Comparison of ENCODE assay signal across 8 cellular contexts in genomic region chr4:82284475-82284857, GRCh38.
DNase-seq lines count a peak whose midpoint lies in the region; ATAC-seq and TF ChIP-seq lines count a peak whose summit lies in the region.

No MANE protein-coding gene starts in this region.

- no peaks in the 10 kb centered on the region for H3K36me3 ChIP-seq in H7 (replicated peaks; ENCODE audit: control insufficient read depth, insufficient read depth, low read length)
- H3K36me3 ChIP-seq in SU-DHL-6 (ENCODE audit: low read length) = no peaks in the 10 kb centered on the region
- no peaks in the 10 kb centered on the region for H3K36me3 ChIP-seq in gastrocnemius medialis

- no peaks in the 10 kb centered on the region for H3K79me2 ChIP-seq in SU-DHL-6 (ENCODE audit: insufficient read depth, low read length)

- in situ Hi-C loops in gastrocnemius medialis (cut with MboI; ENCODE audit: low sequenced_read_pairs in 4 of 4) = loop anchor here in 3 of 4 donors (10.0 to 25.0 kb wide), 3 partner anchors 80 to 822 kb away; partner anchors contain the start of gene RASGEF1B (in 1 of the 3)

- H3K4me1 ChIP-seq in gastrocnemius medialis = peaks cover 0 to 3% of the 10 kb centered on the region in 2 donors

- TF ChIP-seq CTCF in SU-DHL-6 (IDR thresholded peaks at IDR 0.05; ENCODE audit: insufficient read depth, low read length, poor library complexity, severe bottlenecking) = no peak
- TF ChIP-seq CTCF in fibroblast of villous mesenchyme (IDR thresholded peaks at IDR 0.05; ENCODE audit: insufficient read depth, low read depth, low read length) = no peak
- TF ChIP-seq CTCF in gastrocnemius medialis (IDR thresholded peaks at IDR 0.05 in 4 of 5, conservative IDR thresholded peaks at IDR 0.05 in 1 of 5) = no peak

- no peak overlapping the region for H3K27ac ChIP-seq in SU-DHL-6 (ENCODE audit: low read depth, low read length)
- peak overlapping the region; percentile 39 to 81 (median 72) for H3K27ac ChIP-seq in gastrocnemius medialis

- H3K27me3 ChIP-seq in H7 (ENCODE audit: control insufficient read depth, insufficient read depth, low read length) = no peaks in the 10 kb centered on the region; the same call in 1 of the 2 replicates
- no peaks in the 10 kb centered on the region for H3K27me3 ChIP-seq in SU-DHL-6 (ENCODE audit: low read length)
- H3K27me3 ChIP-seq in gastrocnemius medialis = no peaks in the 10 kb centered on the region

- no peaks in the 10 kb centered on the region for H3K9me3 ChIP-seq in SU-DHL-6 (ENCODE audit: insufficient read depth, low read length)
- H3K9me3 ChIP-seq in gastrocnemius medialis = no peaks in the 10 kb centered on the region

- H3K9ac ChIP-seq in SU-DHL-6 (ENCODE audit: low read length) = peak overlapping the region; percentile 38; the same call in 1 of the 2 replicates

- intact Hi-C loops in gastrocnemius medialis (cut with DNase I; ENCODE audit: low total_unique reads) = loop anchor here (2.0 to 10.0 kb wide), 3 partner anchors 90 to 812 kb away; partner anchors contain the start of gene RASGEF1B

- no peaks in the 10 kb centered on the region for H3K9me2 ChIP-seq in SU-DHL-6 (replicated peaks; ENCODE audit: insufficient read depth, low read length)

- H2AFZ ChIP-seq in SU-DHL-6 (ENCODE audit: low read depth, low read length, severe bottlenecking) = peak overlapping the region; percentile 99

- H3K4me3 ChIP-seq in H7 (ENCODE audit: insufficient read depth, low read depth, low read length) (peak overlapping the region; percentile 38), SU-DHL-6 (ENCODE audit: insufficient read depth, low read length, poor library complexity, severe bottlenecking) (peak overlapping the region; percentile 46), fibroblast of villous mesenchyme (ENCODE audit: low read depth, low read length) (peak overlapping the region; percentile 56), gastrocnemius medialis (peak overlapping the region; percentile 58 to 68 (median 62))

- H3K4me2 ChIP-seq in SU-DHL-6 (ENCODE audit: low read depth, low read length, poor library complexity, severe bottlenecking) = peak overlapping the region; percentile 80

- TF ChIP-seq POLR2A in gastrocnemius medialis (IDR thresholded peaks at IDR 0.05) = no peak

- H4K20me1 ChIP-seq in SU-DHL-6 (ENCODE audit: low read depth, low read length) = no peaks in the 10 kb centered on the region

- H3F3A ChIP-seq in SU-DHL-6 (ENCODE audit: insufficient read depth) = no peaks in the 10 kb centered on the region

- DNase-seq in H7 (peak; percentile 43), fibroblast of villous mesenchyme (ENCODE audit: low read depth) (no peak), gastrocnemius medialis (no peak), dedifferentiated amniotic fluid mesenchymal stem cell (ENCODE audit: extremely low spot score) (no peak), COLO829 (ENCODE audit: low spot score) (no peak)

- ATAC-seq in gastrocnemius medialis = peak; percentile 3 to 9
- no peak for ATAC-seq in HG03139 (IDR thresholded peaks at IDR 0.05; ENCODE audit: unreplicated experiment)
- no peak for ATAC-seq in GM21423 (IDR thresholded peaks at IDR 0.05; ENCODE audit: unreplicated experiment)

Comparison
In these comparisons a context has a peak if more than half of its experiments do, and no peak if none do; other contexts are left out.
1. ATAC-seq: peak in gastrocnemius medialis (2 of 2); none in HG03139 (single experiment) and GM21423 (single experiment).
2. Peak in every context shown above with its lines, with median percentiles within 50 percentile points of each other: H3K4me3 ChIP-seq.